Comparison of ENCODE assay signal across 35 cellular contexts in the genomic region with DNA sequence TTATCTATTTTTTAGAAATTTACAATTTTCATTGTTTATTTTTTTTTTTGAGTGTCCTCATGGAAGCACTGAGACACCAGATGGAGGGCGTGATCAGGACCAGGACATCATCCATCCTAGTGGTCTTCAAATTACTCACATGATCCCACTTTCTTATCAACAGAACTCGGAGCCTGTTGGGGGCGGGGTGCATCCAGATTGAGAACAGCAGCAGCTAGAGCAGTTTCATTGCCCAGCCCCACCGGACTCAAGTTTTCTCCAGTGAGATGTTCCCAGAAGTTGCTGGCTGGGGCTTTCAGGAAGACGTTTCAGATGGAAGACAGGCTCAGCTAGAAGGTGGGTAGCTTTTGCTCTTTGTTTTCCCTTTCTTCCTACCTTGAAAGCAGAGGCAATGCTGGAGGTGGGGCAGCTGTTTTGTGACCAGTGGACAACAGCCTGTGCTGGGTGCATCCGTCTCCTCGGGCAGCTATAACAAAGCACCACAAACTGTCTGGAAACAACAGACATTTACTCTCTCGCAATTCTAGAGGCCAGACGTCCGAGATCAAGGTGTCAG.
A peak's percentile ranks its signal among the peaks of the same experiment; 100 is the strongest.
DNase-seq lines count a peak whose midpoint lies in the region; ATAC-seq and TF ChIP-seq lines count a peak whose summit lies in the region.
"Had no signal": no experiment of that assay in that cellular context is flagged by ENCODE, and none has a peak within 500 bp of the region (broad histone marks: within the 10 kb centered on the region; RNA-seq: fewer than 3 reads in every experiment).

No MANE protein-coding gene starts in this region.

- no peak for TF ChIP-seq EP300 in esophagus muscularis mucosa (IDR thresholded peaks at IDR 0.05)

- no peak overlapping the region for H3K27ac Mint-ChIP-seq in osteocyte (ENCODE audit: unreplicated experiment)
- H3K27ac Mint-ChIP-seq: B cell; CD14-positive monocyte; CD4-positive, alpha-beta T cell; CD4-positive, CD25-positive, alpha-beta regulatory T cell; CD8-positive, alpha-beta memory T cell; CD8-positive, alpha-beta T cell had no signal

- no peak overlapping the region for H3K4me3 ChIP-seq in right atrium auricular region
- no peak overlapping the region for H3K4me3 ChIP-seq in heart right ventricle
- H3K4me3 ChIP-seq in esophagus muscularis mucosa: no peak overlapping the region
- H3K4me3 ChIP-seq: A549; BLaER1; BLaER1 treated with 17β-estradiol and CSF1 and Interleukin-3, amounts not matched to agents 10 nM and 100 nM had no signal

- H3K27me3 ChIP-seq in right atrium auricular region: no peaks in the 10 kb centered on the region
- peaks cover 0 to 23% (median 6%) of the 10 kb centered on the region in 7 donors for H3K27me3 ChIP-seq in heart right ventricle
- H3K27me3 ChIP-seq in esophagus muscularis mucosa: peaks cover 0 to 43% (median 0%) of the 10 kb centered on the region in 4 donors
- H3K27me3 ChIP-seq: BE2C; BLaER1; BLaER1 treated with 17β-estradiol and CSF1 and Interleukin-3, amounts not matched to agents 10 nM and 100 nM had no signal

- intact Hi-C loops in heart right ventricle (cut with DNase I) (no loop called here), esophagus muscularis mucosa (cut with DNase I) (no loop called here)

- no peak overlapping the region for H3K4me3 Mint-ChIP-seq in osteocyte (ENCODE audit: unreplicated experiment)
- H3K4me3 Mint-ChIP-seq: B cell; CD14-positive monocyte; CD4-positive, alpha-beta memory T cell; CD4-positive, alpha-beta T cell; CD4-positive, CD25-positive, alpha-beta regulatory T cell; CD8-positive, alpha-beta memory T cell; CD8-positive, alpha-beta T cell had no signal

- H3K9me3 ChIP-seq in right atrium auricular region (peaks cover 4 to 27% of the 10 kb centered on the region in 2 donors), heart right ventricle (peaks cover 0 to 31% (median 12%) of the 10 kb centered on the region in 11 donors), esophagus muscularis mucosa (peaks cover 0 to 30% (median 26%) of the 10 kb centered on the region in 4 donors)

- no peaks in the 10 kb centered on the region for H3K36me3 Mint-ChIP-seq in osteocyte (ENCODE audit: unreplicated experiment)
- H3K36me3 Mint-ChIP-seq: CD14-positive monocyte; CD4-positive, alpha-beta memory T cell; CD4-positive, CD25-positive, alpha-beta regulatory T cell; CD8-positive, alpha-beta memory T cell; CD8-positive, alpha-beta T cell had no signal

- ATAC-seq in heart right ventricle (no peak), HG03025 (IDR thresholded peaks at IDR 0.05; ENCODE audit: low FRiP score, unreplicated experiment) (no peak), HG03159 (IDR thresholded peaks at IDR 0.05; ENCODE audit: unreplicated experiment) (no peak)
- ATAC-seq: A549; CD8-positive, alpha-beta T cell had no signal

- H3K27me3 Mint-ChIP-seq in osteocyte (ENCODE audit: unreplicated experiment): no peaks in the 10 kb centered on the region

- no peak for TF ChIP-seq POLR2A in esophagus muscularis mucosa (IDR thresholded peaks at IDR 0.05; ENCODE audit: low read depth)

- 64 to 70% methylated on average over 10 of the region's 10 CpGs for WGBS in heart right ventricle, 2 donors
- 69% methylated on average over 10 of the region's 10 CpGs for WGBS in esophagus muscularis mucosa

- no peak for TF ChIP-seq CTCF in right atrium auricular region (IDR thresholded peaks at IDR 0.05)
- TF ChIP-seq CTCF in heart right ventricle (IDR thresholded peaks at IDR 0.05): no peak
- no peak for TF ChIP-seq CTCF in esophagus muscularis mucosa (IDR thresholded peaks at IDR 0.05)
- no peak for TF ChIP-seq CTCF in osteocyte (IDR thresholded peaks at IDR 0.05)

- H3K9me3 Mint-ChIP-seq in osteocyte (ENCODE audit: unreplicated experiment): peaks cover 15% of the 10 kb centered on the region
- H3K9me3 Mint-ChIP-seq: CD8-positive, alpha-beta T cell had no signal

- H3K4me1 ChIP-seq in right atrium auricular region (no peaks in the 10 kb centered on the region), heart right ventricle (no peaks in the 10 kb centered on the region), esophagus muscularis mucosa (no peaks in the 10 kb centered on the region)
- H3K4me1 ChIP-seq: BE2C, Caco-2 had no signal

- no peaks in the 10 kb centered on the region for H3K4me1 Mint-ChIP-seq in osteocyte (ENCODE audit: unreplicated experiment)
- H3K4me1 Mint-ChIP-seq: B cell; CD14-positive monocyte; CD4-positive, alpha-beta memory T cell; CD4-positive, CD25-positive, alpha-beta regulatory T cell; CD8-positive, alpha-beta memory T cell had no signal

- H3K36me3 ChIP-seq in right atrium auricular region (no peaks in the 10 kb centered on the region), heart right ventricle (no peaks in the 10 kb centered on the region), esophagus muscularis mucosa (no peaks in the 10 kb centered on the region)
- H3K36me3 ChIP-seq: BE2C; BLaER1; BLaER1 treated with 17β-estradiol and CSF1 and Interleukin-3, amounts not matched to agents 10 nM and 100 nM had no signal

- H3K27ac ChIP-seq in right atrium auricular region: no peak overlapping the region
- no peak overlapping the region for H3K27ac ChIP-seq in heart right ventricle
- no peak overlapping the region for H3K27ac ChIP-seq in esophagus muscularis mucosa (replicated peaks in 1 of 4)
- H3K27ac ChIP-seq: 22Rv1; A549; BLaER1; BLaER1 treated with 17β-estradiol and CSF1 and Interleukin-3, amounts not matched to agents 10 nM and 100 nM; C4-2B had no signal

- DNase-seq in right atrium auricular region (ENCODE audit: low spot score): peak; percentile 18
- no peak for DNase-seq in heart right ventricle
- DNase-seq in esophagus muscularis mucosa (ENCODE audit: extremely low spot score): peak; percentile 78
- DNase-seq in mesenteric fat pad (ENCODE audit: low spot score): peak; percentile 68
- DNase-seq in osteocyte (ENCODE audit: extremely low spot score, unreplicated experiment): peak; percentile 60
- no peak for DNase-seq in stimulated activated CD4-positive, alpha-beta T cell treated with anti-CD3 and anti-CD28 coated beads, Interleukin-2, amount 100 ng/mL, for 48 hours
- DNase-seq: 8988T; ACHN; AML-193; BE2C; C1 segment of cervical spinal cord; Caco-2; Calu3; CD4-positive, alpha-beta memory T cell; CD4-positive, alpha-beta T cell; CD4-positive, CD25-positive, alpha-beta regulatory T cell; CD8-positive, alpha-beta memory T cell; CD8-positive, alpha-beta T cell; COR-L47; DMS 273 treated with DMSO at 0.1 percent for 48 hours; DMS153; DMS53; DMS79; DMS79 treated with DMSO at 0.1 percent for 48 hours; DND-41; EL had no signal

Comparison
In these comparisons a context has a peak if more than half of its experiments do, and no peak if none do; other contexts are left out.
1. DNase-seq: peak in right atrium auricular region (single experiment), esophagus muscularis mucosa (single experiment), mesenteric fat pad (single experiment) and osteocyte (single experiment); none in heart right ventricle (0 of 2) and stimulated activated CD4-positive, alpha-beta T cell treated with anti-CD3 and anti-CD28 coated beads, Interleukin-2, amount 100 ng/mL, for 48 hours (0 of 2).